ENCODE assay signal across 1 cellular context in genomic region chr2:127566576-127566975, GRCh38.
TF ChIP-seq lines count a peak whose summit lies in the region.

No MANE protein-coding gene starts in this region.

TF ChIP-seq in HepG2, 621 proteins besides CTCF, POLR2A, EP300 and RAD21 (continued from another document):
- no peak for TF ChIP-seq ATF6 (CRISPR knock-in tag; conservative IDR thresholded peaks at IDR 0.05)
- no peak for TF ChIP-seq ZNF432 (CRISPR knock-in tag; IDR thresholded peaks at IDR 0.05; ENCODE audit: borderline replicate concordance)
- 0 out of 2 replicates have a peak, but pooled peaks have one; percentile 31 for TF ChIP-seq RXRA (CRISPR knock-in tag; IDR thresholded peaks at IDR 0.05)
- 0 out of 2 replicates have a peak, but pooled peaks have one; percentile 39 for TF ChIP-seq ZNF75D (CRISPR knock-in tag; IDR thresholded peaks at IDR 0.05; ENCODE audit: borderline replicate concordance)
- TF ChIP-seq CBX2 (IDR thresholded peaks at IDR 0.05; ENCODE audit: low read depth, low read length): no peak
- no peak for TF ChIP-seq CBX2 (CRISPR knock-in tag; IDR thresholded peaks at IDR 0.05; ENCODE audit: low read depth)
- no peak for TF ChIP-seq NR3C1 (CRISPR knock-in tag; IDR thresholded peaks at IDR 0.05)
- TF ChIP-seq ZNF790 (CRISPR knock-in tag; IDR thresholded peaks at IDR 0.05; ENCODE audit: borderline replicate concordance): no peak
- TF ChIP-seq THAP7 (CRISPR knock-in tag; IDR thresholded peaks at IDR 0.05): no peak
- TF ChIP-seq ATF7-NPFF (CRISPR knock-in tag; IDR thresholded peaks at IDR 0.05; ENCODE audit: low read depth): no peak
